17 cellular contexts compared by ENCODE assay signal in genomic region chrX:9146657-9147056, GRCh38.
A peak's percentile ranks its signal among the peaks of the same experiment; 100 is the strongest.
DNase-seq lines count a peak whose midpoint lies in the region; ATAC-seq and TF ChIP-seq lines count a peak whose summit lies in the region.
"Had no signal": no experiment of that assay in that cellular context is flagged by ENCODE, and none has a peak within 500 bp of the region (broad histone marks: within the 10 kb centered on the region; RNA-seq: fewer than 3 reads in every experiment).

No MANE protein-coding gene starts in this region.

- H3K4me3 ChIP-seq in HUES48 (ENCODE audit: low read depth, low read length) = no peak overlapping the region
- no peak overlapping the region for H3K4me3 ChIP-seq in SJCRH30
- peak overlapping the region; percentile 37 for H3K4me3 ChIP-seq in iPS-18a (ENCODE audit: low read length)
- H3K4me3 ChIP-seq in effector memory CD4-positive, alpha-beta T cell (ENCODE audit: insufficient read depth, low read depth, low read length, poor library complexity, severe bottlenecking) = no peak overlapping the region
- H3K4me3 ChIP-seq: HAP-1 had no signal

- CTCF ChIA-PET in T-cell (lab: Charles Lee) = no interaction called here

- no peak overlapping the region for H3K4me3 Mint-ChIP-seq in T-cell
- H3K4me3 Mint-ChIP-seq: CD4-positive, alpha-beta memory T cell; IgD-negative memory B cell had no signal

- ATAC-seq in T-cell (replicated peaks in 1 of 4) = no peak

- H3K27me3 Mint-ChIP-seq in T-cell = peaks cover 0 to 14% of the 10 kb centered on the region in 2 donors
- H3K27me3 Mint-ChIP-seq: CD4-positive, alpha-beta memory T cell had no signal

- peaks cover 0 to 2% (median 1%) of the 10 kb centered on the region in 3 donors for H3K9me3 Mint-ChIP-seq in T-cell

- no peak for TF ChIP-seq CTCF in GM13976 (IDR thresholded peaks at IDR 0.05; ENCODE audit: borderline replicate concordance, control extremely low read depth, extremely low read depth, insufficient read depth, missing control alignments)

- H3K27me3 ChIP-seq in HUES48 (ENCODE audit: control insufficient read depth, insufficient read depth, low read length) (no peaks in the 10 kb centered on the region), SJCRH30 (no peaks in the 10 kb centered on the region), iPS-18a (ENCODE audit: control insufficient read depth, insufficient read depth, low read length) (no peaks in the 10 kb centered on the region)
- H3K27me3 ChIP-seq in effector memory CD4-positive, alpha-beta T cell (replicated peaks; ENCODE audit: control insufficient read depth, insufficient read depth, low read length, poor library complexity, severe bottlenecking) = no peaks in the 10 kb centered on the region

- no peak for DNase-seq in SJCRH30
- DNase-seq in effector memory CD4-positive, alpha-beta T cell = no peak
- no peak for DNase-seq in T-cell
- no peak for DNase-seq in C1 segment of cervical spinal cord (lab: John Stamatoyannopoulos, UW)
- DNase-seq in GM13976 (ENCODE audit: low spot score) = no peak
- DNase-seq: AML-193; CD4-positive, alpha-beta memory T cell; DMS153; DMS79; GDM1; GOT3; KG1 had no signal

- H3K27ac Mint-ChIP-seq in T-cell = no peak overlapping the region
- H3K27ac Mint-ChIP-seq: CD14-positive monocyte; CD4-positive, alpha-beta memory T cell; IgD-negative memory B cell had no signal

- H3K36me3 Mint-ChIP-seq in T-cell = no peaks in the 10 kb centered on the region
- H3K36me3 Mint-ChIP-seq: CD14-positive monocyte; CD4-positive, alpha-beta memory T cell; IgD-negative memory B cell had no signal

- in situ Hi-C loops in GM13976 (cut with MboI; ENCODE audit: low sequenced_read_pairs, unreplicated experiment) = no loop called here

- peak overlapping the region; percentile 95 for H3K27ac ChIP-seq in HUES48 (ENCODE audit: low read depth, low read length)
- peak overlapping the region; percentile 76 for H3K27ac ChIP-seq in SJCRH30
- H3K27ac ChIP-seq in iPS-18a (ENCODE audit: low read length) = no peak overlapping the region
- H3K27ac ChIP-seq in effector memory CD4-positive, alpha-beta T cell (ENCODE audit: insufficient read depth, low read length, poor library complexity, severe bottlenecking) = no peak overlapping the region

- POLR2A ChIA-PET in T-cell (lab: Charles Lee) = interaction anchor here in 1 of 2 donors (0.5 kb wide), 1 partner anchor 185 kb away, joined by 3 read pairs; no protein-coding TSS in a partner anchor

- H3K9ac ChIP-seq in HUES48 (ENCODE audit: low read depth, low read length) = no peak overlapping the region
- H3K9ac ChIP-seq in iPS-18a (ENCODE audit: low read length) = no peak overlapping the region

- peaks cover 0 to 1% (median 0%) of the 10 kb centered on the region in 3 donors for H3K4me1 Mint-ChIP-seq in T-cell
- H3K4me1 Mint-ChIP-seq: CD4-positive, alpha-beta memory T cell had no signal

- no peaks in the 10 kb centered on the region for H3K36me3 ChIP-seq in HUES48 (ENCODE audit: control insufficient read depth, insufficient read depth, low read length)
- H3K36me3 ChIP-seq in SJCRH30 = no peaks in the 10 kb centered on the region
- no peaks in the 10 kb centered on the region for H3K36me3 ChIP-seq in iPS-18a (ENCODE audit: control insufficient read depth, low read depth, low read length)
- no peaks in the 10 kb centered on the region for H3K36me3 ChIP-seq in effector memory CD4-positive, alpha-beta T cell (ENCODE audit: control insufficient read depth, insufficient read depth, low read length)
- H3K36me3 ChIP-seq: HAP-1 had no signal

- H3K4me1 ChIP-seq in HUES48 (ENCODE audit: control insufficient read depth, insufficient read depth, low read length) (peaks cover 60% of the 10 kb centered on the region), SJCRH30 (peaks cover 34% of the 10 kb centered on the region), iPS-18a (ENCODE audit: control insufficient read depth, low read depth, low read length) (peaks cover 58% of the 10 kb centered on the region)
- H3K4me1 ChIP-seq in effector memory CD4-positive, alpha-beta T cell (ENCODE audit: control insufficient read depth, insufficient read depth, low read length, poor library complexity, severe bottlenecking) = no peaks in the 10 kb centered on the region
- H3K4me1 ChIP-seq: HAP-1 had no signal

- H3K9me3 ChIP-seq in HUES48 (ENCODE audit: control insufficient read depth, insufficient read depth, low read length) = peaks cover 11% of the 10 kb centered on the region
- peaks cover under 1% of the 10 kb centered on the region; the same call in 1 of the 2 replicates for H3K9me3 ChIP-seq in SJCRH30 (replicated peaks)
- peaks cover 10% of the 10 kb centered on the region for H3K9me3 ChIP-seq in iPS-18a (ENCODE audit: control insufficient read depth, low read depth, low read length)
- H3K9me3 ChIP-seq in effector memory CD4-positive, alpha-beta T cell (ENCODE audit: control insufficient read depth, low read length) = no peaks in the 10 kb centered on the region
- H3K9me3 ChIP-seq: HAP-1 had no signal

Comparison
In these comparisons a context has a peak if more than half of its experiments do, and no peak if none do; other contexts are left out.
1. H3K27ac ChIP-seq: peak in HUES48 (single experiment) and SJCRH30 (single experiment); none in iPS-18a (single experiment) and effector memory CD4-positive, alpha-beta T cell (single experiment).